Comparison of ENCODE assay signal across 8 cellular contexts in the genomic region with DNA sequence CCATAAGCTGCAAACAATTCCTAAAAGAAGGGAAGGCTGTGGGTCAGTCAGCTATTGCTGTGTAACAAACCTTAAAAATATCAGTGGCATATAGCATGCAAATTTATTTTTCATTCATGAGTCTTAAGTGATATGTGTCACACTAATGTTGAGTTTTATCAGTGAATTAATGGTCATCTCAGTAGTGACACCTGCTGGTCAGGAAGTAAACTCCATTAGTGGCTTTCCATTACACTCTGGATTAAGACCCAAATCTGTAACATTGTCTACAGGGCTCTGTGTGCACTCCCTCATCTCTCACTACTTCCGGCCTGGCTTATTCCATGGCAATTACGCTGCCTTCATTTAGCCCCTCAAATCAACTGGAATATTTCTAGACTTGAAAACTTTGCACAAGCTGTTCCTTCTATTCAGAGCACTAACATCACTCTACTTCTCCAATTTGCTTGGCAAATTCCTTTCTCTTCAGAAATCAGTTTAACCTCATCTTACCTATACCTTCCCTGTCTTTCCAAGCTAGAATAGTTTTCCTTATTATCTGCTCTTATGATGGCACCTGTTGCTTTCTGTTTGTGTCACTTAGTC.
DNase-seq lines count a peak whose midpoint lies in the region; ATAC-seq and TF ChIP-seq lines count a peak whose summit lies in the region.

No MANE protein-coding gene starts in this region.

- no peak overlapping the region for H2BK15ac ChIP-seq in mesendoderm (replicated peaks; ENCODE audit: low read depth)

- no peak for TF ChIP-seq POLR2A in lower leg skin (IDR thresholded peaks at IDR 0.05)

- H3K23ac ChIP-seq in mesendoderm (ENCODE audit: low read length): no peak overlapping the region

- no TSS peak for BruUV-seq in mammary epithelial cell (replicated peaks; lab: Mats Ljungman, UMichigan)

- H2BK120ac ChIP-seq in mesendoderm (ENCODE audit: low read depth, low read length): no peak overlapping the region

- no peaks in the 10 kb centered on the region for H3K9me2 ChIP-seq in MM.1S (replicated peaks; ENCODE audit: insufficient read depth, low read length)

- in situ Hi-C loops in mammary epithelial cell (cut with MboI; ENCODE audit: low sequenced_read_pairs in 2 of 2): loop anchor here in 1 of 2 donors (25.0 kb wide), 1 partner anchor 406 kb away; no protein-coding TSS in a partner anchor

- intact Hi-C loops in mammary epithelial cell (cut with micrococcal nuclease): loop anchor here (1.0 to 2.0 kb wide), 2 partner anchors 153 to 417 kb away; no protein-coding TSS in a partner anchor
- intact Hi-C loops in lower leg skin (cut with DNase I; ENCODE audit: low total_unique reads): no loop called here

- no peak overlapping the region for H4K8ac ChIP-seq in mesendoderm (ENCODE audit: low read depth, low read length)

- DNase-seq in NCI-H2196 (lab: John Stamatoyannopoulos, UW; ENCODE audit: unreplicated experiment): peak; percentile 15
- DNase-seq in NCI-H2196 treated with DMSO at 0.1 percent for 48 hours (lab: John Stamatoyannopoulos, UW; ENCODE audit: unreplicated experiment): no peak
- peak; percentile 53 for DNase-seq in MM.1S
- peak; percentile 12 for DNase-seq in mammary epithelial cell
- DNase-seq in mesendoderm: peak; percentile 51
- DNase-seq in activated CD8-positive, alpha-beta memory T cell treated with anti-CD3 and anti-CD28 coated beads for 24 hours: no peak
- no peak for DNase-seq in lower leg skin (ENCODE audit: low spot score in 2 of 2)

- H3K27me3 ChIP-seq in MM.1S (replicated peaks; ENCODE audit: insufficient read depth, low read length): no peaks in the 10 kb centered on the region
- H3K27me3 ChIP-seq in mammary epithelial cell (ENCODE audit: insufficient read depth, low read length): no peaks in the 10 kb centered on the region
- H3K27me3 ChIP-seq in mesendoderm (ENCODE audit: insufficient read depth, low read length, poor library complexity): no peaks in the 10 kb centered on the region

- H3K9me3 ChIP-seq in MM.1S (replicated peaks; ENCODE audit: insufficient read depth, low read length) (no peaks in the 10 kb centered on the region), mammary epithelial cell (replicated peaks; ENCODE audit: insufficient read depth, low read length) (no peaks in the 10 kb centered on the region)

- H3K36me3 ChIP-seq in MM.1S (replicated peaks; ENCODE audit: insufficient read depth, low read length) (no peaks in the 10 kb centered on the region), mammary epithelial cell (ENCODE audit: insufficient read depth, low read length) (no peaks in the 10 kb centered on the region), mesendoderm (ENCODE audit: control insufficient read depth, insufficient read depth, low read length) (no peaks in the 10 kb centered on the region)

- no peak overlapping the region for H3K56ac ChIP-seq in mesendoderm (ENCODE audit: low read length)

- H3K4me1 ChIP-seq in MM.1S (ENCODE audit: low read length) (no peaks in the 10 kb centered on the region), mammary epithelial cell (ENCODE audit: insufficient read depth, low read length) (no peaks in the 10 kb centered on the region), mesendoderm (ENCODE audit: control insufficient read depth, low read depth, low read length) (no peaks in the 10 kb centered on the region)

- H2AFZ ChIP-seq in MM.1S (ENCODE audit: low read length): no peak overlapping the region
- no peak overlapping the region for H2AFZ ChIP-seq in mammary epithelial cell (ENCODE audit: low read depth, low read length)

- dilution Hi-C loops in mammary epithelial cell (cut with HindIII; ENCODE audit: low sequenced_read_pairs): no loop called here

- H3K9ac ChIP-seq in MM.1S (ENCODE audit: low read length): no peak overlapping the region
- H3K9ac ChIP-seq in mammary epithelial cell (ENCODE audit: insufficient read depth, low read length): no peak overlapping the region
- H3K9ac ChIP-seq in mesendoderm (ENCODE audit: low read length): no peak overlapping the region

- CTCF ChIA-PET in mammary epithelial cell (lab: Charles Lee; ENCODE audit: low non-redundant PET): interaction anchor here (0.7 kb wide), 1 partner anchor 1063 kb away, joined by 5 read pairs; no protein-coding TSS in a partner anchor

- no peak overlapping the region for H3K4ac ChIP-seq in mesendoderm (ENCODE audit: low read depth, low read length)

- no peaks in the 10 kb centered on the region for H3K79me1 ChIP-seq in mesendoderm (ENCODE audit: low read length)

- H4K20me1 ChIP-seq in MM.1S (ENCODE audit: insufficient read depth, low read length) (no peaks in the 10 kb centered on the region), mammary epithelial cell (ENCODE audit: insufficient read depth, low read length) (no peaks in the 10 kb centered on the region)

- H3K4me3 ChIP-seq in MM.1S (ENCODE audit: low read length) (no peak overlapping the region), mammary epithelial cell (replicated peaks in 1 of 3; ENCODE audit: insufficient read depth in 1 of 3, low read depth in 2 of 3, low read length in 3 of 3) (no peak overlapping the region), mesendoderm (ENCODE audit: low read length) (no peak overlapping the region), lower leg skin (ENCODE audit: low read depth, poor library complexity, severe bottlenecking) (no peak overlapping the region)

- no peak overlapping the region for H2AK5ac ChIP-seq in mesendoderm (ENCODE audit: low read length)

- 42% methylated on average over 2 of the region's 2 CpGs for WGBS in mammary epithelial cell (ENCODE audit: low coverage, missing lambda C conversion rate)
- WGBS in mesendoderm (ENCODE audit: extremely low coverage, insufficient coverage, low lambda C conversion rate): no CpG with 5 or more reads among the region's 2 CpGs
- WGBS in lower leg skin, 2 donors: 62 to 73% methylated on average over 2 of the region's 2 CpGs

- TF ChIP-seq CTCF in MM.1S (IDR thresholded peaks at IDR 0.05; ENCODE audit: low read length): peak; percentile 69
- TF ChIP-seq CTCF in mammary epithelial cell (conservative IDR thresholded peaks at IDR 0.05 in 1 of 2, IDR thresholded peaks at IDR 0.05 in 1 of 2; ENCODE audit: extremely low read depth in 1 of 2, insufficient read depth in 1 of 2, low read depth in 1 of 2, low read length in 2 of 2): peak; percentile 68 to 75
- no peak for TF ChIP-seq CTCF in lower leg skin (IDR thresholded peaks at IDR 0.05)

- H3K4me2 ChIP-seq in MM.1S (ENCODE audit: low read depth, low read length): no peak overlapping the region
- H3K4me2 ChIP-seq in mammary epithelial cell (ENCODE audit: insufficient read depth, low read depth, low read length): no peak overlapping the region
- H3K4me2 ChIP-seq in mesendoderm (ENCODE audit: low read length): no peak overlapping the region

- H3K79me2 ChIP-seq in MM.1S (ENCODE audit: low read length) (no peaks in the 10 kb centered on the region), mammary epithelial cell (ENCODE audit: insufficient read depth, low read length) (no peaks in the 10 kb centered on the region), mesendoderm (ENCODE audit: control insufficient read depth, insufficient read depth, low read length) (no peaks in the 10 kb centered on the region)

- H3K27ac ChIP-seq in MM.1S (ENCODE audit: low read length) (no peak overlapping the region), mammary epithelial cell (ENCODE audit: insufficient read depth, low read depth, low read length) (no peak overlapping the region), mesendoderm (ENCODE audit: low read depth, low read length) (no peak overlapping the region)

- ATAC-seq in GM21619 (IDR thresholded peaks at IDR 0.05; ENCODE audit: unreplicated experiment): peak; percentile 82

- no peak overlapping the region for H2BK5ac ChIP-seq in mesendoderm (ENCODE audit: low read length)

- no peaks in the 10 kb centered on the region for H3F3A ChIP-seq in MM.1S (ENCODE audit: insufficient read depth, low read length)

- no peak overlapping the region for H3K18ac ChIP-seq in mesendoderm (ENCODE audit: low read length)

- no peak overlapping the region for H4K5ac ChIP-seq in mesendoderm (ENCODE audit: low read length)

Comparison
In these comparisons a context has a peak if more than half of its experiments do, and no peak if none do; other contexts are left out.
1. DNase-seq: peak in NCI-H2196 (single experiment), MM.1S (single experiment), mammary epithelial cell (single experiment) and mesendoderm (single experiment); none in NCI-H2196 treated with DMSO at 0.1 percent for 48 hours (single experiment), activated CD8-positive, alpha-beta memory T cell treated with anti-CD3 and anti-CD28 coated beads for 24 hours (single experiment) and lower leg skin (0 of 2).
2. CTCF ChIP-seq: peak in MM.1S (single experiment) and mammary epithelial cell (2 of 2); none in lower leg skin (0 of 3).